ENCODE assay signal across 8 cellular contexts in the genomic region with DNA sequence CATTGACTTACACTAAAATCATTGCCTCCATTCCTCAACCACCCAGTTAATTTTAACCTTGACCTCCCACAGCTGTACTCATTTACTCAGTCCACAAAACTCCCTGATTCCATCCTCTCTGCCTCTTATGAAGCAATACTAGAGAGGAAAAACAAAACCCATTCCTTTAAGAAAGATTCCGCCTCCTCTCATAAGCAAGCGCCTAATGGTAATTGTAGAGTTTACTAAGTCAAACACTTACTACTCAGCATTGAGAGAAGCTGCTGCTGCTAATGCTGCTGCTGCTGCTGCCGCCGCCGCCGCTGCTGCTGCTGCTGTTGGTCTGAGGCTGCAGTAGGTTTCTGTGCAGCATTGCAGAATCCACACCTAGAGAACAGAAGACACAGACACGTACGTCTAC. TPM values are rescaled to one million over a fixed set of nuclear protein-coding genes. Genes with fewer than 3 reads are reported as not detected.
DNase-seq lines count a peak whose midpoint lies in the region; ATAC-seq and TF ChIP-seq lines count a peak whose summit lies in the region.

No MANE protein-coding gene starts in this region.

- H3K27ac ChIP-seq in esophagus muscularis mucosa (replicated peaks in 1 of 4): peak overlapping the region; percentile 89 to 96 (median 94)

- H3K4me3 Mint-ChIP-seq in chondrocyte (ENCODE audit: unreplicated experiment): no peak overlapping the region

- no peaks in the 10 kb centered on the region for H3K36me3 Mint-ChIP-seq in chondrocyte (ENCODE audit: low read depth)

- H3K36me3 ChIP-seq in esophagus muscularis mucosa (no peaks in the 10 kb centered on the region), neuron (ENCODE audit: insufficient read depth, low read length) (no peaks in the 10 kb centered on the region)

- no peak for TF ChIP-seq POLR2A in esophagus muscularis mucosa (IDR thresholded peaks at IDR 0.05; ENCODE audit: low read depth)

- no peaks in the 10 kb centered on the region for H3K9me3 Mint-ChIP-seq in chondrocyte (ENCODE audit: low read depth)

- WGBS in esophagus muscularis mucosa: 22% methylated on average over 8 of the region's 8 CpGs

- H3K9me3 ChIP-seq in esophagus muscularis mucosa (no peaks in the 10 kb centered on the region), neuron (ENCODE audit: low read length) (no peaks in the 10 kb centered on the region)

- ATAC-seq in GM18870 (IDR thresholded peaks at IDR 0.05; ENCODE audit: unreplicated experiment): no peak
- no peak for ATAC-seq in GM18867 (IDR thresholded peaks at IDR 0.05; ENCODE audit: unreplicated experiment)

- peaks cover 0 to 3% (median 0%) of the 10 kb centered on the region in 4 donors for H3K27me3 ChIP-seq in esophagus muscularis mucosa
- no peaks in the 10 kb centered on the region for H3K27me3 ChIP-seq in neuron (ENCODE audit: insufficient read depth, low read length)

- peak overlapping the region; percentile 85 to 93 (median 91) for H3K4me3 ChIP-seq in esophagus muscularis mucosa
- H3K4me3 ChIP-seq in neuron (ENCODE audit: low read length): peak overlapping the region; percentile 67

- H3K4me1 Mint-ChIP-seq in chondrocyte (ENCODE audit: low read depth): peaks cover 33% of the 10 kb centered on the region

- DNase-seq in DMS114 treated with DMSO at 0.1 percent for 48 hours (lab: John Stamatoyannopoulos, UW; ENCODE audit: unreplicated experiment) (peak; percentile 53), NCI-H69 (lab: John Stamatoyannopoulos, UW) (peak; percentile 64), esophagus muscularis mucosa (ENCODE audit: extremely low spot score) (no peak), chondrocyte (ENCODE audit: low spot score) (no peak), NCI-H1048 (lab: John Stamatoyannopoulos, UW) (no peak)

- H2AFZ ChIP-seq in neuron (ENCODE audit: low read depth, low read length): peak overlapping the region; percentile 46

- no peak overlapping the region for H3K27ac Mint-ChIP-seq in chondrocyte (ENCODE audit: unreplicated experiment)

- H3K27me3 Mint-ChIP-seq in chondrocyte (ENCODE audit: low read depth): no peaks in the 10 kb centered on the region

- TF ChIP-seq EP300 in esophagus muscularis mucosa (IDR thresholded peaks at IDR 0.05): no peak

- intact Hi-C loops in esophagus muscularis mucosa (cut with DNase I): loop anchor here (5.0 to 10.0 kb wide), 3 partner anchors 83 to 209 kb away; a partner anchor contains a TSS

- no peak for TF ChIP-seq CTCF in esophagus muscularis mucosa (IDR thresholded peaks at IDR 0.05)
- TF ChIP-seq CTCF in chondrocyte (IDR thresholded peaks at IDR 0.05): no peak

- H3K4me1 ChIP-seq in esophagus muscularis mucosa: peaks cover 32 to 43% (median 36%) of the 10 kb centered on the region in 4 donors
- peaks cover 46% of the 10 kb centered on the region for H3K4me1 ChIP-seq in neuron (ENCODE audit: insufficient read depth, low read length)

RNA-seq across cellular contexts. Expression of a gene that starts 2.1 kb away (rescaled TPM):
- 100 to 1,000 TPM in 2 of 4 donors, 10 to 100 TPM in 2; 60.1 to 228 (median 99.2) TPM for total RNA-seq in esophagus muscularis mucosa
- 75.1 to 135 TPM (median 80.8 TPM) in 3 replicates for total RNA-seq in chondrocyte

Comparison
In these comparisons a context has a peak if more than half of its experiments do, and no peak if none do; other contexts are left out.
1. DNase-seq: peak in DMS114 treated with DMSO at 0.1 percent for 48 hours (single experiment) and NCI-H69 (single experiment); none in esophagus muscularis mucosa (single experiment), chondrocyte (single experiment) and NCI-H1048 (single experiment).